Comparison of ENCODE assay signal across 28 cellular contexts in genomic region chr21:34348890-34349519, GRCh38. TPM values are rescaled to one million over a fixed set of nuclear protein-coding genes. Genes with fewer than 3 reads are reported as not detected.
"Had no signal": no experiment of that assay in that cellular context is flagged by ENCODE, and none has a peak within 500 bp of the region (broad histone marks: within the 10 kb centered on the region; RNA-seq: fewer than 3 reads in every experiment).

No MANE protein-coding gene starts in this region.

- H3K4me1 Mint-ChIP-seq: endodermal cell had no signal

- H3K36me3 Mint-ChIP-seq: natural killer cell; stimulated activated effector memory CD8-positive, alpha-beta T cell treated with anti-CD3 and anti-CD28 coated beads, Interleukin-12 subunit alpha, Interleukin-12 subunit beta, amount 100 ng/mL, for 72 hours had no signal

- H3K4me1 ChIP-seq: pancreas had no signal

- DNase-seq: effector CD8-positive, alpha-beta T cell; endodermal cell; foreskin melanocyte; glutamatergic neuron; heart right ventricle; hippocampal formation; kidney glomerular epithelial cell; left colon; left ventricle myocardium inferior; lower lobe of right lung; natural killer cell; occipital lobe; pancreas; sigmoid colon; stimulated activated CD4-positive, alpha-beta T cell treated with anti-CD3 and anti-CD28 coated beads, Interleukin-2, amount 100 ng/mL, for 24 hours; stimulated activated CD4-positive, alpha-beta T cell treated with anti-CD3 and anti-CD28 coated beads, Interleukin-4, amount 100 ng/mL, for 24 hours; stimulated activated naive CD8-positive, alpha-beta T cell treated with anti-CD3 and anti-CD28 coated beads, Interleukin-15, Interleukin-2, amounts not matched to agents 100 U/mL and 50 U/mL, for 24 hours; substantia nigra; upper lobe of left lung had no signal

- H3K36me3 ChIP-seq: esophagus muscularis mucosa, heart right ventricle, left ventricle myocardium inferior, lower lobe of right lung, pancreas, sigmoid colon, thoracic aorta, tibial nerve, upper lobe of left lung had no signal

- H3K4me3 ChIP-seq: esophagus muscularis mucosa, heart right ventricle, left ventricle myocardium inferior, lower lobe of right lung, pancreas, sigmoid colon, thoracic aorta, tibial nerve, upper lobe of left lung had no signal

- H3K9me3 Mint-ChIP-seq: dendritic cell treated with granulocyte-macrophage colony-stimulating factor and Interleukin-4, amounts not matched to agents 40 ng/mL and 50 ng/mL, for 4 days; natural killer cell; stimulated activated effector memory CD8-positive, alpha-beta T cell treated with anti-CD3 and anti-CD28 coated beads, Interleukin-12 subunit alpha, Interleukin-12 subunit beta, amount 100 ng/mL, for 72 hours had no signal

- H3K4me3 Mint-ChIP-seq: dendritic cell treated with granulocyte-macrophage colony-stimulating factor and Interleukin-4, amounts not matched to agents 40 ng/mL and 50 ng/mL, for 4 days; endodermal cell; natural killer cell had no signal

- ATAC-seq: heart right ventricle; left colon; lower lobe of right lung; stimulated activated naive CD8-positive, alpha-beta T cell treated with anti-CD3 and anti-CD28 coated beads, Interleukin-15, Interleukin-2, amounts not matched to agents 100 U/mL and 50 U/mL, for 24 hours had no signal

- H3K27ac Mint-ChIP-seq: dendritic cell treated with granulocyte-macrophage colony-stimulating factor and Interleukin-4, amounts not matched to agents 40 ng/mL and 50 ng/mL, for 4 days; endodermal cell; natural killer cell; progenitor cell of endocrine pancreas; stimulated activated effector memory CD8-positive, alpha-beta T cell treated with anti-CD3 and anti-CD28 coated beads, Interleukin-12 subunit alpha, Interleukin-12 subunit beta, amount 100 ng/mL, for 72 hours had no signal

- H3K27me3 ChIP-seq: esophagus muscularis mucosa, heart right ventricle, pancreas, sigmoid colon, tibial nerve, upper lobe of left lung had no signal

- H3K9me3 ChIP-seq: esophagus muscularis mucosa, heart right ventricle, left ventricle myocardium inferior, lower lobe of right lung, pancreas, sigmoid colon, thoracic aorta, tibial nerve, upper lobe of left lung had no signal

- H3K27ac ChIP-seq: esophagus muscularis mucosa, heart right ventricle, left ventricle myocardium inferior, lower lobe of right lung, pancreas, sigmoid colon, thoracic aorta, upper lobe of left lung had no signal

RNA-seq across cellular contexts. Expression of gene KCNE2, which starts 14.8 kb away (rescaled TPM):
- total RNA-seq: endothelial cell of umbilical vein, epithelial cell of proximal tubule, heart right ventricle, left colon, left ventricle myocardium inferior, lower lobe of right lung, mononuclear cell, occipital lobe, pancreas, thoracic aorta, upper lobe of left lung had no signal
